In the genomic region with DNA sequence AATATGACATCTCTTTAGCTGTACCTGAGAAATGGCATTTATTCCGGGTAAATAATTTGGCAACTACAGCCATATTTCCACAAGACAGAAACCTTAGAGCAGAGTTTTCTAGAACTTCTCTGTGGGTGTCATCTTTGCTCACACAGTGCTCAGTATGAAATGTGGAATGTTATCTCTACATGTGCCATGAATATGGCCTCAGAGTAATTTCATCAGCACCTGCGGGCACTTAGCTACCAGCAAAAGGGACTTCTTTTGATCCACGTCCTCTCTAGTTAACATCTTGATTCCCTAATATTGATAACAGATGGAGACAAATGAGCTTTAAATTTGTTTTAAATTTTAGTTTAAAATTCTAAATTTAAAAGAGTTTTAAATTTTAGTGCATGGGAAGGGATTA, we compare ENCODE assay signal across 8 cellular contexts. TPM values are rescaled to one million over a fixed set of nuclear protein-coding genes. Genes with fewer than 3 reads are reported as not detected.
"Had no signal": no experiment of that assay in that cellular context is flagged by ENCODE, and none has a peak within 500 bp of the region (broad histone marks: within the 10 kb centered on the region; RNA-seq: fewer than 3 reads in every experiment).

No MANE protein-coding gene starts in this region.

- H3K9me3 ChIP-seq: HAP-1 had no signal

- H3K4me3 ChIP-seq: GM23248, GM23338, HAP-1 had no signal

- H3K4me2 ChIP-seq: GM23338 had no signal

- DNase-seq: GM23248, GOT3, H7, H9, HCEC 1CT, HFFc6 had no signal

- H3K9ac ChIP-seq: GM23248 had no signal

- H2AFZ ChIP-seq: GM23248, GM23338 had no signal

- H3K27ac ChIP-seq: GM23248 had no signal

- H3K36me3 ChIP-seq: HAP-1 had no signal

RNA-seq across cellular contexts. Expression of a gene that starts 25.9 kb away (rescaled TPM):
- polyA plus RNA-seq: GM23248, GM23338 had no signal
